Comparison of ENCODE assay signal across 2 cellular contexts in genomic region chr20:21257192-21257591, GRCh38.
TF ChIP-seq lines count a peak whose summit lies in the region.

No MANE protein-coding gene starts in this region.

TF ChIP-seq in IMR-90, 13 proteins besides CTCF, POLR2A, EP300 and RAD21:
- no peak for TF ChIP-seq MAFK (IDR thresholded peaks at IDR 0.05; ENCODE audit: low read depth, low read length)
- TF ChIP-seq CHD1 (IDR thresholded peaks at IDR 0.05; ENCODE audit: low read depth, low read length): no peak
- no peak for TF ChIP-seq CEBPB (IDR thresholded peaks at IDR 0.05; ENCODE audit: low read depth, low read length)
- no peak for TF ChIP-seq RFX5 (IDR thresholded peaks at IDR 0.05; ENCODE audit: low read depth, low read length)
- no peak for TF ChIP-seq USF2 (IDR thresholded peaks at IDR 0.05; ENCODE audit: low read depth, low read length)
- TF ChIP-seq MAZ (IDR thresholded peaks at IDR 0.05; ENCODE audit: borderline replicate concordance, low read depth, low read length): no peak
- no peak for TF ChIP-seq RCOR1 (IDR thresholded peaks at IDR 0.05; ENCODE audit: insufficient replicate concordance, low read length)
- no peak for TF ChIP-seq NFE2L2 (IDR thresholded peaks at IDR 0.05; ENCODE audit: low read depth, low read length)
- TF ChIP-seq SMC3 (IDR thresholded peaks at IDR 0.05; ENCODE audit: low read depth, low read length): no peak
- TF ChIP-seq ELK1 (IDR thresholded peaks at IDR 0.05; ENCODE audit: borderline replicate concordance, low read depth, low read length): no peak
- no peak for TF ChIP-seq MXI1 (IDR thresholded peaks at IDR 0.05; ENCODE audit: borderline replicate concordance, low read depth, low read length)
- TF ChIP-seq FOS (IDR thresholded peaks at IDR 0.05; ENCODE audit: low read depth, low read length): no peak
- no peak for TF ChIP-seq BHLHE40 (IDR thresholded peaks at IDR 0.05; ENCODE audit: low read depth, low read length)

TF ChIP-seq in H1, 55 proteins besides CTCF, POLR2A, EP300 and RAD21:
- TF ChIP-seq EGR1 (IDR thresholded peaks at IDR 0.05; ENCODE audit: borderline replicate concordance, low read depth, low read length): no peak
TF ChIP-seq in H1: peak in this region for 0.
